ENCODE assay signal across 8 cellular contexts in genomic region chr20:58892126-58892931, GRCh38. TPM values are rescaled to one million over a fixed set of nuclear protein-coding genes. Genes with fewer than 3 reads are reported as not detected.
DNase-seq lines count a peak whose midpoint lies in the region; ATAC-seq lines count a peak whose summit lies in the region.

No MANE protein-coding gene starts in this region.

- peaks cover 6% of the 10 kb centered on the region for H3K36me3 ChIP-seq in effector memory CD4-positive, alpha-beta T cell (ENCODE audit: control insufficient read depth, insufficient read depth, low read length)
- no peaks in the 10 kb centered on the region for H3K36me3 ChIP-seq in mesendoderm (ENCODE audit: control insufficient read depth, insufficient read depth, low read length)

- H3K27ac ChIP-seq in effector memory CD4-positive, alpha-beta T cell (ENCODE audit: insufficient read depth, low read length, poor library complexity, severe bottlenecking), result peak overlapping the region; percentile 90
- H3K27ac ChIP-seq in mesendoderm (ENCODE audit: low read depth, low read length), result peak overlapping the region; percentile 100

- peak overlapping the region; percentile 97 for H3K56ac ChIP-seq in mesendoderm (ENCODE audit: low read length)

- H3K27me3 ChIP-seq in effector memory CD4-positive, alpha-beta T cell (replicated peaks; ENCODE audit: control insufficient read depth, insufficient read depth, low read length, poor library complexity, severe bottlenecking), result no peaks in the 10 kb centered on the region
- no peaks in the 10 kb centered on the region for H3K27me3 ChIP-seq in mesendoderm (ENCODE audit: insufficient read depth, low read length, poor library complexity)

- peak overlapping the region; percentile 89 for H2BK120ac ChIP-seq in mesendoderm (ENCODE audit: low read depth, low read length)

- ATAC-seq in HG02840 (IDR thresholded peaks at IDR 0.05; ENCODE audit: low FRiP score, unreplicated experiment) (peak; percentile 6), HG03139 (IDR thresholded peaks at IDR 0.05; ENCODE audit: unreplicated experiment) (no peak)

- H3K4me2 ChIP-seq in mesendoderm (ENCODE audit: low read length), result peak overlapping the region; percentile 42

- peaks cover 5% of the 10 kb centered on the region for H3K79me1 ChIP-seq in mesendoderm (ENCODE audit: low read length)

- H3K79me2 ChIP-seq in mesendoderm (ENCODE audit: control insufficient read depth, insufficient read depth, low read length), result peaks cover 54% of the 10 kb centered on the region

- peak overlapping the region; percentile 100 for H4K8ac ChIP-seq in mesendoderm (ENCODE audit: low read depth, low read length)

- no peaks in the 10 kb centered on the region for H3K9me3 ChIP-seq in effector memory CD4-positive, alpha-beta T cell (ENCODE audit: control insufficient read depth, low read length)

- no peak overlapping the region for H2AK5ac ChIP-seq in mesendoderm (ENCODE audit: low read length)

- H3K9ac ChIP-seq in mesendoderm (ENCODE audit: low read length), result peak overlapping the region; percentile 96

- H3K4me1 ChIP-seq in effector memory CD4-positive, alpha-beta T cell (ENCODE audit: control insufficient read depth, insufficient read depth, low read length, poor library complexity, severe bottlenecking), result peaks cover 29% of the 10 kb centered on the region
- H3K4me1 ChIP-seq in mesendoderm (ENCODE audit: control insufficient read depth, low read depth, low read length), result peaks cover 5% of the 10 kb centered on the region

- peak overlapping the region; percentile 93 for H3K4me3 ChIP-seq in effector memory CD4-positive, alpha-beta T cell (ENCODE audit: insufficient read depth, low read depth, low read length, poor library complexity, severe bottlenecking)
- H3K4me3 ChIP-seq in mesendoderm (ENCODE audit: low read length), result peak overlapping the region; percentile 93

- no CpG with 5 or more reads among the region's 50 CpGs for WGBS in mesendoderm (ENCODE audit: extremely low coverage, insufficient coverage, low lambda C conversion rate)

- no peak overlapping the region for H4K5ac ChIP-seq in mesendoderm (ENCODE audit: low read length)

- H2BK5ac ChIP-seq in mesendoderm (ENCODE audit: low read length), result peak overlapping the region; percentile 77

- H3K23ac ChIP-seq in mesendoderm (ENCODE audit: low read length), result no peak overlapping the region

- no peak overlapping the region for H2BK15ac ChIP-seq in mesendoderm (replicated peaks; ENCODE audit: low read depth)

- peak; percentile 84 for DNase-seq in COR-L47 (lab: John Stamatoyannopoulos, UW)
- peak; percentile 63 for DNase-seq in NCI-H748 (lab: John Stamatoyannopoulos, UW; ENCODE audit: unreplicated experiment)
- peak; percentile 89 for DNase-seq in activated CD8-positive, alpha-beta memory T cell treated with anti-CD3 and anti-CD28 coated beads for 24 hours
- peak; percentile 58 to 63 (median 59) for DNase-seq in effector memory CD4-positive, alpha-beta T cell
- peak; percentile 83 for DNase-seq in mesendoderm
- peak; percentile 64 to 65 for DNase-seq in stimulated activated CD8-positive, alpha-beta memory T cell treated with anti-CD3 and anti-CD28 coated beads, Interleukin-15, amount 100 ng/mL, for 48 hours (ENCODE audit: low read depth in 2 of 2)

- H3K4ac ChIP-seq in mesendoderm (ENCODE audit: low read depth, low read length), result peak overlapping the region; percentile 93

- peak overlapping the region; percentile 100 for H3K18ac ChIP-seq in mesendoderm (ENCODE audit: low read length)

RNA-seq across cellular contexts. Expression of gene GNAS, which starts 39.8 kb away (rescaled TPM):
- 871 TPM for polyA plus RNA-seq in mesendoderm (2013, experiment 1 of 2)
- 882 TPM for polyA plus RNA-seq in mesendoderm (2013, experiment 2 of 2)

RNA-seq across cellular contexts. Expression of gene GNAS-AS1, which starts 41.6 kb away (rescaled TPM):
- 1.6 TPM for polyA plus RNA-seq in mesendoderm (2013, experiment 1 of 2)
- polyA plus RNA-seq in mesendoderm (2013, experiment 2 of 2), result 1.6 TPM
